In the genomic region with DNA sequence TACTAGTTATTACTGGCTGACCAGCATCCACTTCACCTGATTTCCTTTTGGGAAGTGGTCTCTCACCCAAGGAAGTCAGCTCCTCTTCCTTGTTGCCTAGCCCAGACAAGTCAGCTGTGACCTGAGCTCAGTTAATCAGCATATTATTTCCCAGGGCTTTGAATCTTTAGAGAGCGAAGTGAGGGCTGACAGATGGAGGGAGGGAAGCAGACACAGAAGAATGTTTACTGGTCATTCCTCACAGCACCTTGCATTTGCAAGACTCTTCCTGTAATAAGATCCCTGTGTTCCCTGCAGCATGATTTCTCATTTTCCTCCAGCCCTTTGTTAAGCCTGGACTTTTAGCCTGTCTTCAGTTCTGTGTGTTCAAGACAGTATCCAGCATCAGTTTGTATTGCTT, we compare ENCODE assay signal across 1 cellular context.
TF ChIP-seq lines count a peak whose summit lies in the region.

No MANE protein-coding gene starts in this region.

TF ChIP-seq in WTC11, 78 proteins besides CTCF, POLR2A, EP300 and RAD21 (continued from another document):
- TF ChIP-seq, protein P1, sequence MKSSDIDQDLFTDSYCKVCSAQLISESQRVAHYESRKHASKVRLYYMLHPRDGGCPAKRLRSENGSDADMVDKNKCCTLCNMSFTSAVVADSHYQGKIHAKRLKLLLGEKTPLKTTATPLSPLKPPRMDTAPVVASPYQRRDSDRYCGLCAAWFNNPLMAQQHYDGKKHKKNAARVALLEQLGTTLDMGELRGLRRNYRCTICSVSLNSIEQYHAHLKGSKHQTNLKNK (CRISPR knock-in tag; IDR thresholded peaks at IDR 0.05) = no peak
- TF ChIP-seq SP1 (CRISPR knock-in tag; conservative IDR thresholded peaks at IDR 0.05) (peak; percentile 47; the same call in 1 of the 2 replicates), HMGA2 (CRISPR knock-in tag; IDR thresholded peaks at IDR 0.05) (no peak), ZNF423 (CRISPR knock-in tag; IDR thresholded peaks at IDR 0.05) (no peak), CREM (CRISPR knock-in tag; IDR thresholded peaks at IDR 0.05) (no peak), TEAD1 (CRISPR knock-in tag; IDR thresholded peaks at IDR 0.05) (no peak)
- TF ChIP-seq, protein P2, sequence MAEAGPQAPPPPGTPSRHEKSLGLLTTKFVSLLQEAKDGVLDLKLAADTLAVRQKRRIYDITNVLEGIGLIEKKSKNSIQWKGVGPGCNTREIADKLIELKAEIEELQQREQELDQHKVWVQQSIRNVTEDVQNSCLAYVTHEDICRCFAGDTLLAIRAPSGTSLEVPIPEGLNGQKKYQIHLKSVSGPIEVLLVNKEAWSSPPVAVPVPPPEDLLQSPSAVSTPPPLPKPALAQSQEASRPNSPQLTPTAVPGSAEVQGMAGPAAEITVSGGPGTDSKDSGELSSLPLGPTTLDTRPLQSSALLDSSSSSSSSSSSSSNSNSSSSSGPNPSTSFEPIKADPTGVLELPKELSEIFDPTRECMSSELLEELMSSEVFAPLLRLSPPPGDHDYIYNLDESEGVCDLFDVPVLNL (CRISPR knock-in tag; IDR thresholded peaks at IDR 0.05; ENCODE audit: borderline replicate concordance, low read depth) = no peak
- TF ChIP-seq, protein P3, sequence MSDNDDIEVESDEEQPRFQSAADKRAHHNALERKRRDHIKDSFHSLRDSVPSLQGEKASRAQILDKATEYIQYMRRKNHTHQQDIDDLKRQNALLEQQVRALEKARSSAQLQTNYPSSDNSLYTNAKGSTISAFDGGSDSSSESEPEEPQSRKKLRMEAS (CRISPR knock-in tag; IDR thresholded peaks at IDR 0.05) = no peak
- TF ChIP-seq, protein P4, sequence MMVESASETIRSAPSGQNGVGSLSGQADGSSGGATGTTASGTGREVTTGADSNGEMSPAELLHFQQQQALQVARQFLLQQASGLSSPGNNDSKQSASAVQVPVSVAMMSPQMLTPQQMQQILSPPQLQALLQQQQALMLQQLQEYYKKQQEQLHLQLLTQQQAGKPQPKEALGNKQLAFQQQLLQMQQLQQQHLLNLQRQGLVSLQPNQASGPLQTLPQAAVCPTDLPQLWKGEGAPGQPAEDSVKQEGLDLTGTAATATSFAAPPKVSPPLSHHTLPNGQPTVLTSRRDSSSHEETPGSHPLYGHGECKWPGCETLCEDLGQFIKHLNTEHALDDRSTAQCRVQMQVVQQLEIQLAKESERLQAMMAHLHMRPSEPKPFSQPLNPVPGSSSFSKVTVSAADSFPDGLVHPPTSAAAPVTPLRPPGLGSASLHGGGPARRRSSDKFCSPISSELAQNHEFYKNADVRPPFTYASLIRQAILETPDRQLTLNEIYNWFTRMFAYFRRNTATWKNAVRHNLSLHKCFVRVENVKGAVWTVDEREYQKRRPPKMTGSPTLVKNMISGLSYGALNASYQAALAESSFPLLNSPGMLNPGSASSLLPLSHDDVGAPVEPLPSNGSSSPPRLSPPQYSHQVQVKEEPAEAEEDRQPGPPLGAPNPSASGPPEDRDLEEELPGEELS (CRISPR knock-in tag; IDR thresholded peaks at IDR 0.05) = no peak; the same call in 1 of the 2 replicates
- TF ChIP-seq, protein P5, sequence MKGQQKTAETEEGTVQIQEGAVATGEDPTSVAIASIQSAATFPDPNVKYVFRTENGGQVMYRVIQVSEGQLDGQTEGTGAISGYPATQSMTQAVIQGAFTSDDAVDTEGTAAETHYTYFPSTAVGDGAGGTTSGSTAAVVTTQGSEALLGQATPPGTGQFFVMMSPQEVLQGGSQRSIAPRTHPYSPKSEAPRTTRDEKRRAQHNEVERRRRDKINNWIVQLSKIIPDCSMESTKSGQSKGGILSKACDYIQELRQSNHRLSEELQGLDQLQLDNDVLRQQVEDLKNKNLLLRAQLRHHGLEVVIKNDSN (CRISPR knock-in tag; IDR thresholded peaks at IDR 0.05) = no peak
